13 cellular contexts compared by ENCODE assay signal in the genomic region with DNA sequence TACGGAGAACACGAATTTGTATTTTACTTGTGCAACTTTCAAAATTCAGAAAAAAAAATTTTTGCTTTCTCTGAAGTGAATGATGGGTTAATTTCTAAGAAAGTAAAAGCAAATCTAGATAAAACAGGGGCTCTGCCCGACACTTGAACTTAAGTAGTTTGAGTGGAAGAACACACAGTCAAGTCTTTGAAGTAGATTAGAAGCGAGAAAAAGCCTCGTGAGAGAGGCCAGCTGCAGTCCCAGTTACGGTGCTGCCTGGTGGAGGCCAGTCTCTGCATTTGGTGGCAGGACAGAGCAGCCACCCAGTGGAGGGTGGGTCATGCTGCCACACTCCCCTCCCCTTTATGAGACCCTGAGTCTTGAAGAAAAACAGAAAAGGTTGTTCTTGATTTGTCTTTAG.
A peak's percentile ranks its signal among the peaks of the same experiment; 100 is the strongest.
DNase-seq lines count a peak whose midpoint lies in the region; ATAC-seq, FAIRE-seq and TF ChIP-seq lines count a peak whose summit lies in the region.
"Had no signal": no experiment of that assay in that cellular context is flagged by ENCODE, and none has a peak within 500 bp of the region (broad histone marks: within the 10 kb centered on the region; RNA-seq: fewer than 3 reads in every experiment).

No MANE protein-coding gene starts in this region.

- H3K36me3 ChIP-seq in HepG2 (replicated peaks in 1 of 2; ENCODE audit: control insufficient read depth in 1 of 2, insufficient read depth in 2 of 2, low read length in 2 of 2): peaks cover 5 to 26% of the 10 kb centered on the region in 2 experiments; a peak in 4 of 5 replicates

- no peak overlapping the region for H2AFZ ChIP-seq in HepG2 (ENCODE audit: low read length)

- POLR2A ChIA-PET in HepG2 (lab: Yijun Ruan, JAX): no interaction called here

- TF ChIP-seq POLR2A in HepG2 (IDR thresholded peaks at IDR 0.05; ENCODE audit: insufficient read depth in 1 of 2, low read depth in 2 of 2, low read length in 2 of 2): no peak

- no peak overlapping the region for H3K4me3 ChIP-seq in HepG2 (replicated peaks in 1 of 3; ENCODE audit: insufficient read depth in 1 of 3, low read depth in 2 of 3, low read length in 3 of 3)

- no peak for FAIRE-seq in HepG2 (lab: Jason Lieb, UNC)

- CTCF ChIA-PET in activated naive CD4-positive, alpha-beta T cell treated with anti-CD3 and anti-CD28 coated beads, Interleukin-2, amount 10 ng/mL, durations not matched to agents 7 days and 5 days (lab: Charles Lee): interaction anchor here (0.7 kb wide), 1 partner anchor 119 kb away, joined by 3 read pairs; no protein-coding TSS in a partner anchor
- CTCF ChIA-PET in HepG2 (lab: Yijun Ruan, JAX; ENCODE audit: low intra/inter-chr PET ratio, low total read pairs): no interaction called here

- TF ChIP-seq EP300 in HepG2 (IDR thresholded peaks at IDR 0.05; ENCODE audit: low read depth in 2 of 2, low read length in 2 of 2) (no peak), HepG2 (CRISPR knock-in tag; IDR thresholded peaks at IDR 0.05; ENCODE audit: borderline replicate concordance) (no peak)

- TF ChIP-seq RAD21 in HepG2 (CRISPR knock-in tag; IDR thresholded peaks at IDR 0.05): no peak

- peaks cover 2% of the 10 kb centered on the region for H3K9me3 Mint-ChIP-seq in activated naive CD4-positive, alpha-beta T cell treated with anti-CD3 and anti-CD28 coated beads, Interleukin-2, amount 10 ng/mL, durations not matched to agents 7 days and 5 days
- no peaks in the 10 kb centered on the region for H3K9me3 Mint-ChIP-seq in activated naive CD8-positive, alpha-beta T cell (ENCODE audit: low read depth)
- H3K9me3 Mint-ChIP-seq in stimulated activated naive B cell treated with anti-CD40 and anti-IgM and Interleukin-4, amounts not matched to agents 10 μg/mL and 1 μg/mL and 100 μg/mL, for 72 hours: peaks cover 4 to 12% of the 10 kb centered on the region in 2 donors

- TF ChIP-seq CTCF in HepG2 (CRISPR knock-in tag; IDR thresholded peaks at IDR 0.05): no peak

- no peaks in the 10 kb centered on the region for H3K27me3 Mint-ChIP-seq in activated naive CD4-positive, alpha-beta T cell treated with anti-CD3 and anti-CD28 coated beads, Interleukin-2, amount 10 ng/mL, durations not matched to agents 7 days and 5 days
- H3K27me3 Mint-ChIP-seq in activated naive CD8-positive, alpha-beta T cell: no peaks in the 10 kb centered on the region
- no peaks in the 10 kb centered on the region for H3K27me3 Mint-ChIP-seq in stimulated activated naive B cell treated with anti-CD40 and anti-IgM and Interleukin-4, amounts not matched to agents 10 μg/mL and 1 μg/mL and 100 μg/mL, for 72 hours

- no peaks in the 10 kb centered on the region for H3K9me3 ChIP-seq in HepG2 (ENCODE audit: low read length)

- H3K27ac Mint-ChIP-seq in activated naive CD4-positive, alpha-beta T cell treated with anti-CD3 and anti-CD28 coated beads, Interleukin-2, amount 10 ng/mL, durations not matched to agents 7 days and 5 days: peak overlapping the region; percentile 86
- H3K27ac Mint-ChIP-seq in activated naive CD8-positive, alpha-beta T cell: peak overlapping the region; percentile 62
- H3K27ac Mint-ChIP-seq in stimulated activated naive B cell treated with anti-CD40 and anti-IgM and Interleukin-4, amounts not matched to agents 10 μg/mL and 1 μg/mL and 100 μg/mL, for 72 hours: peak overlapping the region; percentile 91
- H3K27ac Mint-ChIP-seq: progenitor cell of endocrine pancreas had no signal

- H3K4me2 ChIP-seq in HepG2 (ENCODE audit: low read depth, low read length): no peak overlapping the region

- H3K4me3 Mint-ChIP-seq in activated naive CD4-positive, alpha-beta T cell treated with anti-CD3 and anti-CD28 coated beads, Interleukin-2, amount 10 ng/mL, durations not matched to agents 7 days and 5 days: peak overlapping the region; percentile 48
- H3K4me3 Mint-ChIP-seq in activated naive CD8-positive, alpha-beta T cell: peak overlapping the region; percentile 10
- H3K4me3 Mint-ChIP-seq in stimulated activated naive B cell treated with anti-CD40 and anti-IgM and Interleukin-4, amounts not matched to agents 10 μg/mL and 1 μg/mL and 100 μg/mL, for 72 hours: no peak overlapping the region
- H3K4me3 Mint-ChIP-seq: brain had no signal

- WGBS in HepG2 (ENCODE audit: low lambda C conversion rate): 96% methylated on average over 6 of the region's 6 CpGs

- intact Hi-C loops in HepG2 (cut with micrococcal nuclease; ENCODE audit: unreplicated experiment): no loop called here

- DNase-seq in activated naive CD4-positive, alpha-beta T cell treated with anti-CD3 and anti-CD28 coated beads, Interleukin-2, amount 10 ng/mL, durations not matched to agents 7 days and 5 days: peak; percentile 29
- no peak for DNase-seq in activated naive CD4-positive, alpha-beta T cell (lab: John Stamatoyannopoulos, UW)
- DNase-seq in stimulated activated naive B cell treated with anti-CD40 and anti-IgM and Interleukin-4, amounts not matched to agents 10 μg/mL and 1 μg/mL and 100 μg/mL, for 72 hours: no peak
- DNase-seq in activated gamma-delta T cell (lab: John Stamatoyannopoulos, UW) (no peak), HepG2 (ENCODE audit: low spot score) (no peak)
- DNase-seq: effector CD4-positive, alpha-beta T cell; NCI-H2081 treated with DMSO at 0.1 percent for 48 hours; SHP77 treated with DMSO at 0.1 percent for 48 hours had no signal

- H3K4me1 Mint-ChIP-seq in activated naive CD4-positive, alpha-beta T cell treated with anti-CD3 and anti-CD28 coated beads, Interleukin-2, amount 10 ng/mL, durations not matched to agents 7 days and 5 days: peaks cover 41% of the 10 kb centered on the region
- H3K4me1 Mint-ChIP-seq in activated naive CD8-positive, alpha-beta T cell (ENCODE audit: low read depth): peaks cover 35% of the 10 kb centered on the region
- peaks cover 54 to 70% of the 10 kb centered on the region in 2 donors for H3K4me1 Mint-ChIP-seq in stimulated activated naive B cell treated with anti-CD40 and anti-IgM and Interleukin-4, amounts not matched to agents 10 μg/mL and 1 μg/mL and 100 μg/mL, for 72 hours

- BruUV-seq in HepG2 (replicated peaks; lab: Mats Ljungman, UMichigan): no TSS peak

- ATAC-seq in HG03354 (IDR thresholded peaks at IDR 0.05; ENCODE audit: poor library complexity, severe bottlenecking, unreplicated experiment): peak; percentile 10
- ATAC-seq in stimulated activated naive B cell treated with anti-CD40 and anti-IgM and Interleukin-4, amounts not matched to agents 10 μg/mL and 1 μg/mL and 100 μg/mL, for 72 hours (replicated peaks): no peak
- no peak for ATAC-seq in GM19397 (IDR thresholded peaks at IDR 0.05; ENCODE audit: unreplicated experiment)
- no peak for ATAC-seq in HepG2

- peaks cover 74% of the 10 kb centered on the region for H3K36me3 Mint-ChIP-seq in activated naive CD4-positive, alpha-beta T cell treated with anti-CD3 and anti-CD28 coated beads, Interleukin-2, amount 10 ng/mL, durations not matched to agents 7 days and 5 days
- peaks cover 15% of the 10 kb centered on the region for H3K36me3 Mint-ChIP-seq in activated naive CD8-positive, alpha-beta T cell
- H3K36me3 Mint-ChIP-seq in stimulated activated naive B cell treated with anti-CD40 and anti-IgM and Interleukin-4, amounts not matched to agents 10 μg/mL and 1 μg/mL and 100 μg/mL, for 72 hours: peaks cover 57 to 79% of the 10 kb centered on the region in 2 donors
- H3K36me3 Mint-ChIP-seq: brain had no signal

- H3K4me1 ChIP-seq in HepG2 (ENCODE audit: insufficient read depth, low read length): peaks cover 23% of the 10 kb centered on the region

- no peaks in the 10 kb centered on the region for H3K79me2 ChIP-seq in HepG2 (ENCODE audit: insufficient read depth, low read length)

- no peaks in the 10 kb centered on the region for H3K27me3 ChIP-seq in HepG2 (ENCODE audit: control insufficient read depth in 1 of 2, insufficient read depth in 2 of 2, low read length in 2 of 2)

- in situ Hi-C loops in HepG2 (cut with HindIII; ENCODE audit: extremely low pct_ligation_motif_present, low pct_unique_long_range_greater_than_20kb): no loop called here

- H3K27ac ChIP-seq in HepG2 (ENCODE audit: extremely low read length, insufficient read depth, low read length): no peak overlapping the region

- H3K9ac ChIP-seq in HepG2 (ENCODE audit: insufficient read depth, low read depth, low read length): no peak overlapping the region

- no peaks in the 10 kb centered on the region for H4K20me1 ChIP-seq in HepG2 (ENCODE audit: insufficient read depth, low read length)

TF ChIP-seq in HepG2, 621 proteins besides CTCF, POLR2A, EP300 and RAD21:
- TF ChIP-seq ZNF12 (CRISPR knock-in tag; IDR thresholded peaks at IDR 0.05) (no peak), ZFP41 (CRISPR knock-in tag; IDR thresholded peaks at IDR 0.05; ENCODE audit: borderline replicate concordance) (no peak)

Comparison
In these comparisons a context has a peak if more than half of its experiments do, and no peak if none do; other contexts are left out.
1. H3K4me3 Mint-ChIP-seq: peak in activated naive CD4-positive, alpha-beta T cell treated with anti-CD3 and anti-CD28 coated beads, Interleukin-2, amount 10 ng/mL, durations not matched to agents 7 days and 5 days (single experiment) and activated naive CD8-positive, alpha-beta T cell (single experiment); none in stimulated activated naive B cell treated with anti-CD40 and anti-IgM and Interleukin-4, amounts not matched to agents 10 μg/mL and 1 μg/mL and 100 μg/mL, for 72 hours (0 of 2).
2. Peak in every context shown above with its lines, with median percentiles within 50 percentile points of each other: H3K27ac Mint-ChIP-seq.